In the genomic region with DNA sequence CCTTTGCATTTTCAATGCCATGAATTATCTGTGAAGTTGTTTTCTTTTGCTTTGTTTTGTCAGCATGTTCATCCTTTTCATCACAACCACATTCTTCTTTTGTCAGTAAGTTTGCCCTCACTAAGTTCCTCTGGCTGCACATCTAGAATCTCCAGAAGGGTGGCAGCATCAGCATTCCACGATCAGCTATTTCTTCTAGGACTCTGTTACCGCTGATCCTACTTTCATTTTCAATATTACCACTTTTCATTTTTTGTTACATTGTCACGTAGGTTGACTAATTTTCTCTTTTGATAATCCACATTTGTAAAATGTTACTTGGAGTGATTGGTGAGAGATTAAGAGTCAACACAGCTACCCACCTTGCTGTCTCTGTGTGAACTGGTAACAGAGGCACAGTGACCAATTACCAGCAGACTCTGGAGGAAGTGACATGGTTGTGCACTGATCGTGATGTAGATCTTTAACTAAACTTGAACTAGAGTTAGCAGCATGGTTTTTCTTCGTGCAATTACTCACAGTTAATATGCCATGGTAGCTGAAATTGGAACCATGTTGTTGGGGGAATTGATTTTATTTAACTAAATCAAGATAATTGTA, we compare ENCODE assay signal across 8 cellular contexts.
DNase-seq lines count a peak whose midpoint lies in the region; ATAC-seq and TF ChIP-seq lines count a peak whose summit lies in the region.

No MANE protein-coding gene starts in this region.

- H3K27me3 ChIP-seq in GM06990 (replicated peaks; ENCODE audit: control insufficient read depth, insufficient read depth, low read length), result no peaks in the 10 kb centered on the region
- H3K27me3 ChIP-seq in effector memory CD4-positive, alpha-beta T cell (replicated peaks; ENCODE audit: control insufficient read depth, insufficient read depth, low read length, poor library complexity, severe bottlenecking), result no peaks in the 10 kb centered on the region

- H3K4me1 ChIP-seq in effector memory CD4-positive, alpha-beta T cell (ENCODE audit: control insufficient read depth, insufficient read depth, low read length, poor library complexity, severe bottlenecking), result no peaks in the 10 kb centered on the region

- H3K36me3 Mint-ChIP-seq in activated CD4-positive, alpha-beta memory T cell treated with anti-CD3 and anti-CD28 coated beads, Interleukin-2, amount 10 ng/mL, durations not matched to agents 7 days and 5 days (ENCODE audit: low read depth), result no peaks in the 10 kb centered on the region

- no peaks in the 10 kb centered on the region for H3K36me3 ChIP-seq in GM06990 (ENCODE audit: control insufficient read depth, insufficient read depth, low read length)
- H3K36me3 ChIP-seq in effector memory CD4-positive, alpha-beta T cell (ENCODE audit: control insufficient read depth, insufficient read depth, low read length), result no peaks in the 10 kb centered on the region

- H3K27ac Mint-ChIP-seq in activated CD4-positive, alpha-beta memory T cell treated with anti-CD3 and anti-CD28 coated beads, Interleukin-2, amount 10 ng/mL, durations not matched to agents 7 days and 5 days, result no peak overlapping the region

- POLR2A ChIA-PET in activated CD4-positive, alpha-beta memory T cell treated with anti-CD3 and anti-CD28 coated beads, Interleukin-2, amount 10 ng/mL, durations not matched to agents 7 days and 5 days (lab: Charles Lee), result no interaction called here

- no peaks in the 10 kb centered on the region for H3K4me1 Mint-ChIP-seq in activated CD4-positive, alpha-beta memory T cell treated with anti-CD3 and anti-CD28 coated beads, Interleukin-2, amount 10 ng/mL, durations not matched to agents 7 days and 5 days

- H3K4me3 ChIP-seq in GM06990 (replicated peaks; ENCODE audit: low read depth, low read length) (peak overlapping the region; percentile 45), LNCaP clone FGC (ENCODE audit: low read depth, low read length) (peak overlapping the region; percentile 26; the same call in 1 of the 2 replicates)
- H3K4me3 ChIP-seq in effector memory CD4-positive, alpha-beta T cell (ENCODE audit: insufficient read depth, low read depth, low read length, poor library complexity, severe bottlenecking), result peak overlapping the region; percentile 23

- no peak overlapping the region for H3K27ac ChIP-seq in effector memory CD4-positive, alpha-beta T cell (ENCODE audit: insufficient read depth, low read length, poor library complexity, severe bottlenecking)

- ATAC-seq in GM21528 (IDR thresholded peaks at IDR 0.05; ENCODE audit: low FRiP score, unreplicated experiment) (peak; percentile 75), SK-N-SH treated with all-trans-retinoic acid at 6 μM for 48 hours (no peak)

- TF ChIP-seq CTCF in GM06990 (IDR thresholded peaks at IDR 0.05; ENCODE audit: insufficient read depth, low read length, poor library complexity, severe bottlenecking) (no peak), LNCaP clone FGC (IDR thresholded peaks at IDR 0.05; ENCODE audit: control insufficient read depth, extremely low read depth, insufficient read depth) (peak; percentile 47)

- no peak for DNase-seq in GM06990 (ENCODE audit: extremely low read depth, insufficient read length)
- no peak for DNase-seq in LNCaP clone FGC (ENCODE audit: low read depth)
- no peak for DNase-seq in effector memory CD4-positive, alpha-beta T cell
- DNase-seq in activated CD4-positive, alpha-beta memory T cell treated with anti-CD3 and anti-CD28 coated beads, Interleukin-2, amount 10 ng/mL, durations not matched to agents 7 days and 5 days, result no peak
- no peak for DNase-seq in HuH-7.5 (ENCODE audit: low spot score)
- DNase-seq in NCI-H187 (lab: John Stamatoyannopoulos, UW), result no peak

- H3K4me3 Mint-ChIP-seq in activated CD4-positive, alpha-beta memory T cell treated with anti-CD3 and anti-CD28 coated beads, Interleukin-2, amount 10 ng/mL, durations not matched to agents 7 days and 5 days, result no peak overlapping the region

- CTCF ChIA-PET in activated CD4-positive, alpha-beta memory T cell treated with anti-CD3 and anti-CD28 coated beads, Interleukin-2, amount 10 ng/mL, durations not matched to agents 7 days and 5 days (lab: Charles Lee), result no interaction called here

- H3K9me3 Mint-ChIP-seq in activated CD4-positive, alpha-beta memory T cell treated with anti-CD3 and anti-CD28 coated beads, Interleukin-2, amount 10 ng/mL, durations not matched to agents 7 days and 5 days, result peaks cover 11% of the 10 kb centered on the region

- no peaks in the 10 kb centered on the region for H3K27me3 Mint-ChIP-seq in activated CD4-positive, alpha-beta memory T cell treated with anti-CD3 and anti-CD28 coated beads, Interleukin-2, amount 10 ng/mL, durations not matched to agents 7 days and 5 days

- no peaks in the 10 kb centered on the region for H3K9me3 ChIP-seq in effector memory CD4-positive, alpha-beta T cell (ENCODE audit: control insufficient read depth, low read length)

TF ChIP-seq in SK-N-SH treated with all-trans-retinoic acid at 6 μM for 48 hours, 23 proteins besides CTCF, POLR2A, EP300 and RAD21:
- TF ChIP-seq ISL1 (CRISPR knock-in tag; IDR thresholded peaks at IDR 0.05), result no peak
- no peak for TF ChIP-seq PPARA (CRISPR knock-in tag; IDR thresholded peaks at IDR 0.05; ENCODE audit: borderline replicate concordance)
- TF ChIP-seq, protein P1, sequence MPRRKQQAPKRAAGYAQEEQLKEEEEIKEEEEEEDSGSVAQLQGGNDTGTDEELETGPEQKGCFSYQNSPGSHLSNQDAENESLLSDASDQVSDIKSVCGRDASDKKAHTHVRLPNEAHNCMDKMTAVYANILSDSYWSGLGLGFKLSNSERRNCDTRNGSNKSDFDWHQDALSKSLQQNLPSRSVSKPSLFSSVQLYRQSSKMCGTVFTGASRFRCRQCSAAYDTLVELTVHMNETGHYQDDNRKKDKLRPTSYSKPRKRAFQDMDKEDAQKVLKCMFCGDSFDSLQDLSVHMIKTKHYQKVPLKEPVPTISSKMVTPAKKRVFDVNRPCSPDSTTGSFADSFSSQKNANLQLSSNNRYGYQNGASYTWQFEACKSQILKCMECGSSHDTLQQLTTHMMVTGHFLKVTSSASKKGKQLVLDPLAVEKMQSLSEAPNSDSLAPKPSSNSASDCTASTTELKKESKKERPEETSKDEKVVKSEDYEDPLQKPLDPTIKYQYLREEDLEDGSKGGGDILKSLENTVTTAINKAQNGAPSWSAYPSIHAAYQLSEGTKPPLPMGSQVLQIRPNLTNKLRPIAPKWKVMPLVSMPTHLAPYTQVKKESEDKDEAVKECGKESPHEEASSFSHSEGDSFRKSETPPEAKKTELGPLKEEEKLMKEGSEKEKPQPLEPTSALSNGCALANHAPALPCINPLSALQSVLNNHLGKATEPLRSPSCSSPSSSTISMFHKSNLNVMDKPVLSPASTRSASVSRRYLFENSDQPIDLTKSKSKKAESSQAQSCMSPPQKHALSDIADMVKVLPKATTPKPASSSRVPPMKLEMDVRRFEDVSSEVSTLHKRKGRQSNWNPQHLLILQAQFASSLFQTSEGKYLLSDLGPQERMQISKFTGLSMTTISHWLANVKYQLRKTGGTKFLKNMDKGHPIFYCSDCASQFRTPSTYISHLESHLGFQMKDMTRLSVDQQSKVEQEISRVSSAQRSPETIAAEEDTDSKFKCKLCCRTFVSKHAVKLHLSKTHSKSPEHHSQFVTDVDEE (CRISPR knock-in tag; IDR thresholded peaks at IDR 0.05), result no peak
- TF ChIP-seq GLIS3 (CRISPR knock-in tag; IDR thresholded peaks at IDR 0.05), result no peak
- TF ChIP-seq, protein P2, sequence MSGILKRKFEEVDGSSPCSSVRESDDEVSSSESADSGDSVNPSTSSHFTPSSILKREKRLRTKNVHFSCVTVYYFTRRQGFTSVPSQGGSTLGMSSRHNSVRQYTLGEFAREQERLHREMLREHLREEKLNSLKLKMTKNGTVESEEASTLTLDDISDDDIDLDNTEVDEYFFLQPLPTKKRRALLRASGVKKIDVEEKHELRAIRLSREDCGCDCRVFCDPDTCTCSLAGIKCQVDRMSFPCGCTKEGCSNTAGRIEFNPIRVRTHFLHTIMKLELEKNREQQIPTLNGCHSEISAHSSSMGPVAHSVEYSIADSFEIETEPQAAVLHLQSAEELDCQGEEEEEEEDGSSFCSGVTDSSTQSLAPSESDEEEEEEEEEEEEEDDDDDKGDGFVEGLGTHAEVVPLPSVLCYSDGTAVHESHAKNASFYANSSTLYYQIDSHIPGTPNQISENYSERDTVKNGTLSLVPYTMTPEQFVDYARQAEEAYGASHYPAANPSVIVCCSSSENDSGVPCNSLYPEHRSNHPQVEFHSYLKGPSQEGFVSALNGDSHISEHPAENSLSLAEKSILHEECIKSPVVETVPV (CRISPR knock-in tag; IDR thresholded peaks at IDR 0.05), result no peak
- no peak for TF ChIP-seq OSR1 (CRISPR knock-in tag; IDR thresholded peaks at IDR 0.05)
- no peak for TF ChIP-seq ZFP3 (CRISPR knock-in tag; IDR thresholded peaks at IDR 0.05)
- TF ChIP-seq ZFP30 (CRISPR knock-in tag; IDR thresholded peaks at IDR 0.05), result no peak
- no peak for TF ChIP-seq TOX (CRISPR knock-in tag; IDR thresholded peaks at IDR 0.05; ENCODE audit: borderline replicate concordance)
